Comparison of ENCODE assay signal across 14 cellular contexts in genomic region chr15:95365615-95366107, GRCh38.
DNase-seq lines count a peak whose midpoint lies in the region; ATAC-seq, FAIRE-seq and TF ChIP-seq lines count a peak whose summit lies in the region.
"Had no signal": no experiment of that assay in that cellular context is flagged by ENCODE, and none has a peak within 500 bp of the region (broad histone marks: within the 10 kb centered on the region; RNA-seq: fewer than 3 reads in every experiment).

No MANE protein-coding gene starts in this region.

- H3K23ac ChIP-seq in neuronal stem cell (ENCODE audit: low read depth, low read length, poor library complexity), result no peak overlapping the region

- no peak for ATAC-seq in HG03095 (IDR thresholded peaks at IDR 0.05; ENCODE audit: unreplicated experiment)
- ATAC-seq: activated CD4-positive, CD25-positive, alpha-beta regulatory T cell treated with anti-CD3 and anti-CD28 coated beads, Interleukin-2, amount 50 U/mL, for 24 hours had no signal

- H3K14ac ChIP-seq in neuronal stem cell (ENCODE audit: low read length), result no peak overlapping the region

- no peak overlapping the region for H4K8ac ChIP-seq in neuronal stem cell (ENCODE audit: low read depth, low read length)

- no peak overlapping the region for H2AK5ac ChIP-seq in neuronal stem cell (ENCODE audit: low read depth, low read length)

- H2AFZ ChIP-seq in neuronal stem cell (ENCODE audit: low read length), result peak overlapping the region; percentile 84

- WGBS in neuronal stem cell (ENCODE audit: extremely low coverage in 2 of 2, insufficient read length in 2 of 2, insufficient replicate concordance in 1 of 2), 2 donors, result no CpG with 5 or more reads among the region's 11 CpGs

- H3K36me3 ChIP-seq in neuronal stem cell (replicated peaks in 1 of 2; ENCODE audit: control insufficient read depth in 2 of 2, insufficient read depth in 2 of 2, low read length in 2 of 2), result no peaks in the 10 kb centered on the region

- no peak overlapping the region for H3K4me2 ChIP-seq in neuronal stem cell (ENCODE audit: insufficient read depth, low read length, poor library complexity, severe bottlenecking)

- FAIRE-seq in TTC549 (lab: Jason Lieb, UNC), result peak; percentile 67
- FAIRE-seq: islet of Langerhans had no signal

- H3K4me1 ChIP-seq in neuronal stem cell (ENCODE audit: control insufficient read depth in 2 of 2, insufficient read depth in 1 of 2, low read depth in 1 of 2, low read length in 2 of 2), result peaks cover 7 to 34% of the 10 kb centered on the region in 2 donors

- H3K79me1 ChIP-seq in neuronal stem cell (ENCODE audit: low read depth, low read length), result no peaks in the 10 kb centered on the region

- H3K9ac ChIP-seq in neuronal stem cell (ENCODE audit: low read depth, low read length, poor library complexity), result peak overlapping the region; percentile 66

- H3K4ac ChIP-seq in neuronal stem cell (ENCODE audit: low read length), result no peak overlapping the region

- H2BK120ac ChIP-seq in neuronal stem cell (ENCODE audit: low read depth, low read length), result no peak overlapping the region

- peak overlapping the region; percentile 70 for H3K27ac ChIP-seq in HL-60 (replicated peaks)
- no peak overlapping the region for H3K27ac ChIP-seq in neuronal stem cell (replicated peaks; ENCODE audit: low read length)

- peaks cover 4 to 26% of the 10 kb centered on the region in 2 donors for H3K9me3 ChIP-seq in neuronal stem cell (replicated peaks in 1 of 2; ENCODE audit: control insufficient read depth in 2 of 2, insufficient read depth in 1 of 2, low read depth in 1 of 2, low read length in 2 of 2)

- TF ChIP-seq CTCF in HL-60 (IDR thresholded peaks at IDR 0.05; ENCODE audit: insufficient read depth, low read length), result no peak

- H2BK5ac ChIP-seq in neuronal stem cell (ENCODE audit: low read length), result no peak overlapping the region

- H3K4me3 ChIP-seq in HL-60 (replicated peaks; ENCODE audit: insufficient read depth, low read length), result no peak overlapping the region
- no peak overlapping the region for H3K4me3 ChIP-seq in neuronal stem cell (ENCODE audit: low read length in 2 of 2)

- no peak overlapping the region for H4K91ac ChIP-seq in neuronal stem cell (ENCODE audit: low read depth, low read length, poor library complexity)

- no peak overlapping the region for H2BK15ac ChIP-seq in neuronal stem cell (ENCODE audit: low read length)

- H3K27me3 ChIP-seq in HL-60 (ENCODE audit: insufficient read depth, poor library complexity, severe bottlenecking) (no peaks in the 10 kb centered on the region), neuronal stem cell (ENCODE audit: control insufficient read depth in 3 of 3, insufficient read depth in 3 of 3, low read depth in 1 of 3, low read length in 3 of 3) (no peaks in the 10 kb centered on the region)

- DNase-seq in HL-60 (ENCODE audit: low read depth in 1 of 2, low spot score in 1 of 2), result peak; percentile 79 to 88
- DNase-seq in glomerular endothelial cell (ENCODE audit: extremely low read depth, low read depth, low spot score), result peak; percentile 95
- DNase-seq in neuronal stem cell (ENCODE audit: low spot score), result peak; percentile 8
- no peak for DNase-seq in activated naive CD4-positive, alpha-beta T cell treated with anti-CD3 and anti-CD28 coated beads, Interleukin-2, amount 50 U/mL, for 16 hours
- no peak for DNase-seq in medulla oblongata (ENCODE audit: extremely low spot score)
- no peak for DNase-seq in stimulated activated CD4-positive, alpha-beta T cell treated with anti-CD3 and anti-CD28 coated beads, Interleukin-12 subunit alpha, Interleukin-12 subunit beta, amount 100 ng/mL, for 4 hours
- DNase-seq: EL; erythroblast; NCI-H510A; stimulated activated naive CD4-positive, alpha-beta T cell had no signal

- no peak overlapping the region for H3K18ac ChIP-seq in neuronal stem cell (ENCODE audit: low read length)

- no peak overlapping the region for H2BK12ac ChIP-seq in neuronal stem cell (ENCODE audit: low read length)

Comparison
In these comparisons a context has a peak if more than half of its experiments do, and no peak if none do; other contexts are left out.
1. DNase-seq: peak in HL-60 (2 of 2), glomerular endothelial cell (single experiment) and neuronal stem cell (single experiment); none in activated naive CD4-positive, alpha-beta T cell treated with anti-CD3 and anti-CD28 coated beads, Interleukin-2, amount 50 U/mL, for 16 hours (single experiment), medulla oblongata (single experiment) and stimulated activated CD4-positive, alpha-beta T cell treated with anti-CD3 and anti-CD28 coated beads, Interleukin-12 subunit alpha, Interleukin-12 subunit beta, amount 100 ng/mL, for 4 hours (single experiment).